Comparison of ENCODE assay signal across 8 cellular contexts in genomic region chr3:180036092-180036677, GRCh38. TPM values are rescaled to one million over a fixed set of nuclear protein-coding genes. Genes with fewer than 3 reads are reported as not detected.
DNase-seq lines count a peak whose midpoint lies in the region; ATAC-seq and TF ChIP-seq lines count a peak whose summit lies in the region.

No MANE protein-coding gene starts in this region.

- peak overlapping the region; percentile 29 to 93 (median 71) for H3K4me3 ChIP-seq in dorsolateral prefrontal cortex
- peak overlapping the region; percentile 35 for H3K4me3 ChIP-seq in thoracic aorta

- DNase-seq in NCI-H1436 (lab: John Stamatoyannopoulos, UW) (peak; percentile 44), NCI-H1436 treated with DMSO at 0.1 percent for 48 hours (lab: John Stamatoyannopoulos, UW) (no peak), MV-4-11 (lab: John Stamatoyannopoulos, UW) (peak; percentile 81), dorsolateral prefrontal cortex (no peak), thoracic aorta (ENCODE audit: low spot score) (no peak), NCI-H446 (lab: John Stamatoyannopoulos, UW) (no peak), putamen (ENCODE audit: low spot score) (no peak)

- ATAC-seq in GM21825 (IDR thresholded peaks at IDR 0.05; ENCODE audit: unreplicated experiment) (peak; percentile 46), thoracic aorta (ENCODE audit: insufficient number of reproducible peaks, low FRiP score, low read depth) (no peak)

- H3K9me3 ChIP-seq in thoracic aorta = no peaks in the 10 kb centered on the region

- intact Hi-C loops in dorsolateral prefrontal cortex (cut with DNase I) = loop anchor here (5.0 to 10.0 kb wide), 3 partner anchors 104 to 559 kb away; no protein-coding TSS in a partner anchor

- H3K27ac ChIP-seq in dorsolateral prefrontal cortex = peak overlapping the region in 57 of 59 donors; percentile 23 to 88 (median 72)
- no peak overlapping the region for H3K27ac ChIP-seq in thoracic aorta

- H3K36me3 ChIP-seq in thoracic aorta = no peaks in the 10 kb centered on the region

- peaks cover 2 to 7% of the 10 kb centered on the region in 2 donors for H3K4me1 ChIP-seq in thoracic aorta (ENCODE audit: control insufficient read depth in 1 of 2, low read depth in 2 of 2)

- TF ChIP-seq CTCF in dorsolateral prefrontal cortex (IDR thresholded peaks at IDR 0.05 in 54 of 56, conservative IDR thresholded peaks at IDR 0.05 in 2 of 56; ENCODE audit: low read depth in 1 of 56, partially characterized antibody in 56 of 56) (no peak), thoracic aorta (IDR thresholded peaks at IDR 0.05) (no peak)

- H3K27me3 ChIP-seq in dorsolateral prefrontal cortex (peaks cover 0 to 6% (median 0%) of the 10 kb centered on the region in 45 donors), thoracic aorta (replicated peaks; ENCODE audit: insufficient read depth) (peaks cover 12% of the 10 kb centered on the region)

RNA-seq across cellular contexts. Expression of gene PEX5L, which starts 0.6 kb away (rescaled TPM):
- total RNA-seq in dorsolateral prefrontal cortex = 100 to 1,000 TPM; 144 to 392 (median 245) TPM
- total RNA-seq in thoracic aorta = not detected

Comparison
In these comparisons a context has a peak if more than half of its experiments do, and no peak if none do; other contexts are left out.
1. DNase-seq: peak in NCI-H1436 (single experiment) and MV-4-11 (single experiment); none in NCI-H1436 treated with DMSO at 0.1 percent for 48 hours (single experiment), dorsolateral prefrontal cortex (0 of 10), thoracic aorta (single experiment), NCI-H446 (0 of 2) and putamen (single experiment).
2. H3K27ac ChIP-seq: peak in dorsolateral prefrontal cortex (57 of 59); none in thoracic aorta (0 of 2).
3. RNA of gene PEX5L, which starts 0.6 kb away (total RNA-seq): 144 to 392 TPM in dorsolateral prefrontal cortex; not detected in thoracic aorta; every median in the first group is over 100 times any median in the second.